ENCODE assay signal across 7 cellular contexts in the genomic region with DNA sequence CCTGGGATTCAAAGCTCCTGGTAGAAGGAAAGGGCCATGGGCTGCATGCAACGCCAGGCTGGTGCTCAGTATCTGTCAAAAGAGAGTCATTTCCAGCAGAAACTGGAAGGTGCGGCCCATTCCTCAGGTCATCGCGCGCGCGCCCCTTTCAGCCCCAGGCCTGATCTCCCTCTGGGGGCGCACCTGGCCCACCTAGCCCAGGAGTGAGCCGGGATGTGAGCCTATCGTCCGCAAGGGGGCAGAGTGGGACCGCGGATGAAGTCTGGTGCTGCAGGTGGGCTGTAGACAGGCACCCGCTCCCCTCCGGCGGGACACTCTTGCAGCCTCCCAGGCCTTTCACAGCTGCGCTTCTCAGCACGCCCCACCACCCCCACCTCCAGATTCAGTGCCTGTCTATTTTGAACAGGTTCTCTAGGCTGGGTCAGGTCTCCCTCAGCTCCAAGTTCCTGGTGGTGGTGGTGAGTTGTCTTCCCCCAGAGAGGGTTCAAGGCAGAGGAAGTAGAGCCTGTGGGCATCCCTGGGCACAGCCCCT.
A peak's percentile ranks its signal among the peaks of the same experiment; 100 is the strongest.
DNase-seq lines count a peak whose midpoint lies in the region; ATAC-seq and TF ChIP-seq lines count a peak whose summit lies in the region.

No MANE protein-coding gene starts in this region.

- peak; percentile 59 for ATAC-seq in HG02870 (IDR thresholded peaks at IDR 0.05; ENCODE audit: unreplicated experiment)
- peak; percentile 95 to 96 for ATAC-seq in activated CD4-positive, CD25-positive, alpha-beta regulatory T cell treated with anti-CD3 and anti-CD28 coated beads, Interleukin-2, amount 50 U/mL, for 24 hours

- TF ChIP-seq CTCF in GM13977 (IDR thresholded peaks at IDR 0.05; ENCODE audit: extremely low read depth, insufficient read depth, missing control alignments) (peak; percentile 99), cardiac fibroblast (IDR thresholded peaks at IDR 0.05; ENCODE audit: low read depth, low read length) (peak; percentile 93)

- no peak overlapping the region for H3K4me3 ChIP-seq in cardiac fibroblast (replicated peaks in 1 of 2; ENCODE audit: low read depth in 2 of 2, low read length in 2 of 2)

- peak; percentile 92 for DNase-seq in GM13977 (ENCODE audit: low spot score)
- peak; percentile 71 for DNase-seq in NCI-H2171 (lab: John Stamatoyannopoulos, UW)
- peak; percentile 62 to 66 for DNase-seq in cardiac fibroblast (ENCODE audit: low read depth in 2 of 2)
- DNase-seq in left kidney (ENCODE audit: low read depth, low spot score): peak; percentile 96
- peak; percentile 77 to 79 for DNase-seq in stimulated activated CD4-positive, alpha-beta T cell treated with anti-CD3 and anti-CD28 coated beads, Interleukin-4, amount 100 ng/mL, for 48 hours (ENCODE audit: low read depth in 2 of 2)

- in situ Hi-C loops in GM13977 (cut with MboI; ENCODE audit: low pct_unique_long_range_greater_than_20kb, low sequenced_read_pairs, unreplicated experiment): loop anchor here (5.0 kb wide), 1 partner anchor 141 kb away; no protein-coding TSS in a partner anchor
